11 cellular contexts compared by ENCODE assay signal in genomic region chr2:54459037-54459441, GRCh38. TPM values are rescaled to one million over a fixed set of nuclear protein-coding genes. Genes with fewer than 3 reads are reported as not detected.
DNase-seq lines count a peak whose midpoint lies in the region; ATAC-seq and TF ChIP-seq lines count a peak whose summit lies in the region.
"Had no signal": no experiment of that assay in that cellular context is flagged by ENCODE, and none has a peak within 500 bp of the region (broad histone marks: within the 10 kb centered on the region; RNA-seq: fewer than 3 reads in every experiment).

No MANE protein-coding gene starts in this region.

- H3K27me3 ChIP-seq in CD4-positive, alpha-beta memory T cell (ENCODE audit: insufficient read depth, low read length): peaks cover 20% of the 10 kb centered on the region

- H3K36me3 Mint-ChIP-seq in nephron (ENCODE audit: low read depth): no peaks in the 10 kb centered on the region
- H3K36me3 Mint-ChIP-seq in CD4-positive, alpha-beta memory T cell: no peaks in the 10 kb centered on the region
- H3K36me3 Mint-ChIP-seq: activated naive CD8-positive, alpha-beta T cell had no signal

- H3K27ac ChIP-seq in CD4-positive, alpha-beta memory T cell (ENCODE audit: low read depth, low read length): no peak overlapping the region

- H3K4me1 Mint-ChIP-seq in nephron: peaks cover 50% of the 10 kb centered on the region
- H3K4me1 Mint-ChIP-seq in CD4-positive, alpha-beta memory T cell: peaks cover 10 to 25% (median 15%) of the 10 kb centered on the region in 4 donors

- no peaks in the 10 kb centered on the region for H3K36me3 ChIP-seq in CD4-positive, alpha-beta memory T cell (ENCODE audit: insufficient read depth, low read length)

- POLR2A ChIA-PET in CD4-positive, alpha-beta memory T cell (lab: Charles Lee; ENCODE audit: partially characterized antibody): no interaction called here

- H3K27ac Mint-ChIP-seq in nephron: peak overlapping the region in 2 of 3 experiments; percentile 40 to 88
- no peak overlapping the region for H3K27ac Mint-ChIP-seq in CD4-positive, alpha-beta memory T cell
- H3K27ac Mint-ChIP-seq: activated naive CD8-positive, alpha-beta T cell had no signal

- H3K9me3 Mint-ChIP-seq in nephron: no peaks in the 10 kb centered on the region
- peaks cover 0 to 2% (median 0%) of the 10 kb centered on the region in 8 donors for H3K9me3 Mint-ChIP-seq in CD4-positive, alpha-beta memory T cell

- peak overlapping the region; percentile 92 to 99 (median 96) for H3K4me3 Mint-ChIP-seq in nephron
- peak overlapping the region in 2 of 8 donors; percentile 8 to 16 for H3K4me3 Mint-ChIP-seq in CD4-positive, alpha-beta memory T cell
- H3K4me3 Mint-ChIP-seq: activated naive CD8-positive, alpha-beta T cell had no signal

- peaks cover 18% of the 10 kb centered on the region for H3K4me1 ChIP-seq in CD4-positive, alpha-beta memory T cell (ENCODE audit: insufficient read depth, low read length)

- peaks cover 9% of the 10 kb centered on the region for H3K27me3 Mint-ChIP-seq in nephron (ENCODE audit: low read depth)
- peaks cover 43 to 50% of the 10 kb centered on the region in 2 donors for H3K27me3 Mint-ChIP-seq in CD4-positive, alpha-beta memory T cell

- peak overlapping the region in 1 of 2 donors; percentile 79 for H3K4me3 ChIP-seq in cardiac fibroblast (replicated peaks in 1 of 2; ENCODE audit: low read depth in 2 of 2, low read length in 2 of 2)
- no peak overlapping the region for H3K4me3 ChIP-seq in CD4-positive, alpha-beta memory T cell (ENCODE audit: low read length in 2 of 2)
- H3K4me3 ChIP-seq: K562 had no signal

- intact Hi-C loops in CD4-positive, alpha-beta memory T cell (cut with micrococcal nuclease): no loop called here

- CTCF ChIA-PET in CD4-positive, alpha-beta memory T cell (lab: Charles Lee; ENCODE audit: partially characterized antibody): no interaction called here

- H3K9me3 ChIP-seq in CD4-positive, alpha-beta memory T cell (ENCODE audit: control insufficient read depth in 1 of 2, low read length in 2 of 2): no peaks in the 10 kb centered on the region

- peak; percentile 60 for DNase-seq in AG20443 (ENCODE audit: low spot score)
- peak; percentile 74 for DNase-seq in LHCN-M2 (ENCODE audit: low read depth)
- peak; percentile 75 to 85 for DNase-seq in cardiac fibroblast (ENCODE audit: low read depth in 2 of 2)
- DNase-seq in CD4-positive, alpha-beta memory T cell: no peak

- ATAC-seq in HG03196 (IDR thresholded peaks at IDR 0.05; ENCODE audit: unreplicated experiment): no peak
- no peak for ATAC-seq in HG02870 (IDR thresholded peaks at IDR 0.05; ENCODE audit: unreplicated experiment)
- no peak for ATAC-seq in GM18519 (IDR thresholded peaks at IDR 0.05; ENCODE audit: low FRiP score, unreplicated experiment)
- ATAC-seq: HCT116, K562 had no signal

- TF ChIP-seq CTCF in cardiac fibroblast (IDR thresholded peaks at IDR 0.05; ENCODE audit: low read depth, low read length) (no peak), nephron (IDR thresholded peaks at IDR 0.05; ENCODE audit: unreplicated experiment in 3 of 3) (no peak)

RNA-seq across cellular contexts. Expression of gene SPTBN1, which starts 2.9 kb away (rescaled TPM):
- 137 and 169 TPM in 2 replicates for total RNA-seq in LHCN-M2 (2014; rRNA removed)
- polyA plus RNA-seq in LHCN-M2 (2012): 114 TPM
- total RNA-seq in CD4-positive, alpha-beta memory T cell: 100 to 1,000 TPM; 112 to 121 TPM
- 10 to 100 TPM in 1 of 2 donors, 1 to 10 TPM in 1; 2.9 to 62.1 TPM for polyA plus RNA-seq in CD4-positive, alpha-beta memory T cell

Comparison
In these comparisons a context has a peak if more than half of its experiments do, and no peak if none do; other contexts are left out.
1. DNase-seq: peak in AG20443 (single experiment), LHCN-M2 (single experiment) and cardiac fibroblast (2 of 2); none in CD4-positive, alpha-beta memory T cell (0 of 5).
2. H3K27ac Mint-ChIP-seq: peak in nephron (2 of 3); none in CD4-positive, alpha-beta memory T cell (0 of 7).